ENCODE assay signal across 18 cellular contexts in genomic region chr1:219085988-219086387, GRCh38.
DNase-seq lines count a peak whose midpoint lies in the region; ATAC-seq and TF ChIP-seq lines count a peak whose summit lies in the region.
"Had no signal": no experiment of that assay in that cellular context is flagged by ENCODE, and none has a peak within 500 bp of the region (broad histone marks: within the 10 kb centered on the region; RNA-seq: fewer than 3 reads in every experiment).

No MANE protein-coding gene starts in this region.

- H2BK12ac ChIP-seq in mesenchymal stem cell (ENCODE audit: low read length in 2 of 2), result no peak overlapping the region

- DNase-seq in LHCN-M2 (ENCODE audit: low read depth) (peak; percentile 44), astrocyte of the hippocampus (ENCODE audit: low read depth, low spot score) (peak; percentile 17), mesenchymal stem cell (peak; percentile 15), occipital lobe (lab: John Stamatoyannopoulos, UW) (no peak), NCI-H82 treated with DMSO at 0.1 percent for 48 hours (lab: John Stamatoyannopoulos, UW; ENCODE audit: unreplicated experiment) (no peak)
- no peak for DNase-seq in stimulated activated CD4-positive, alpha-beta T cell treated with anti-CD3 and anti-CD28 coated beads, Interleukin-1b, Interleukin-23, amount 100 ng/mL, for 48 hours
- DNase-seq: activated naive CD8-positive, alpha-beta T cell treated with anti-CD3 and anti-CD28 coated beads for 36 hours; activated T-cell treated with anti-CD3 and anti-CD28 coated beads, Interleukin-2, amount 50 U/mL, for 1 hour; CD4-positive, CD25-positive, alpha-beta regulatory T cell; cerebellar nuclear complex; DND-41; NCI-H1048; nephron progenitor cell; NK-92 treated with Interleukin-12 subunit alpha and Interleukin-12 subunit beta, amount 100 ng/mL, for 24 hours; SHP77 had no signal

- H3K18ac ChIP-seq in mesenchymal stem cell (ENCODE audit: low read depth in 1 of 2, low read length in 2 of 2), result no peak overlapping the region

- no peak overlapping the region; a peak in 2 of 22 replicates for H3K9ac ChIP-seq in BLaER1 treated with 17β-estradiol and CSF1 and Interleukin-3, amounts not matched to agents 10 nM and 100 nM
- peak overlapping the region; percentile 69 for H3K9ac ChIP-seq in mesenchymal stem cell (ENCODE audit: low read length)

- H3K9me3 ChIP-seq in BLaER1 treated with 17β-estradiol and CSF1 and Interleukin-3, amounts not matched to agents 10 nM and 100 nM (replicated peaks in 1 of 11), result no peaks in the 10 kb centered on the region
- no peaks in the 10 kb centered on the region for H3K9me3 ChIP-seq in mesenchymal stem cell (ENCODE audit: control insufficient read depth, low read length)
- H3K9me3 ChIP-seq: suprapubic skin had no signal

- no peak overlapping the region for H4K8ac ChIP-seq in mesenchymal stem cell (ENCODE audit: low read length)

- peak overlapping the region in 8 of 11 experiments; percentile 11 to 99 (median 43); a peak in 10 of 22 replicates for H3K27ac ChIP-seq in BLaER1 treated with 17β-estradiol and CSF1 and Interleukin-3, amounts not matched to agents 10 nM and 100 nM
- no peak overlapping the region for H3K27ac ChIP-seq in mesenchymal stem cell (ENCODE audit: low read length, poor library complexity, severe bottlenecking)
- H3K27ac ChIP-seq: suprapubic skin had no signal

- H2BK5ac ChIP-seq in mesenchymal stem cell (ENCODE audit: low read depth, low read length, poor library complexity, severe bottlenecking), result no peak overlapping the region

- WGBS in mesenchymal stem cell, result no CpG with 5 or more reads among the region's 1 CpG

- H2AK5ac ChIP-seq in mesenchymal stem cell (ENCODE audit: low read length, severe bottlenecking), result no peak overlapping the region

- no peak overlapping the region for H3K4ac ChIP-seq in mesenchymal stem cell (ENCODE audit: low read depth in 1 of 2, low read length in 2 of 2)

- no peak overlapping the region for H3K4me3 ChIP-seq in BLaER1 treated with 17β-estradiol and CSF1 and Interleukin-3, amounts not matched to agents 10 nM and 100 nM
- H3K4me3 ChIP-seq in mesenchymal stem cell (ENCODE audit: insufficient read depth in 1 of 2, low read depth in 1 of 2, low read length in 2 of 2), result no peak overlapping the region
- H3K4me3 ChIP-seq: suprapubic skin had no signal

- H2BK120ac ChIP-seq in mesenchymal stem cell (ENCODE audit: low read depth, low read length), result no peak overlapping the region

- H3K27me3 ChIP-seq in BLaER1 treated with 17β-estradiol and CSF1 and Interleukin-3, amounts not matched to agents 10 nM and 100 nM, result no peaks in the 10 kb centered on the region
- H3K27me3 ChIP-seq in mesenchymal stem cell (ENCODE audit: control insufficient read depth in 1 of 2, insufficient read depth in 1 of 2, low read length in 2 of 2), result no peaks in the 10 kb centered on the region
- H3K27me3 ChIP-seq: suprapubic skin had no signal

- H4K91ac ChIP-seq in mesenchymal stem cell (ENCODE audit: low read length), result no peak overlapping the region

- no peak overlapping the region for H2BK15ac ChIP-seq in mesenchymal stem cell (ENCODE audit: low read depth, poor library complexity, severe bottlenecking)

- no peak for TF ChIP-seq POLR2A in GM18505 (IDR thresholded peaks at IDR 0.05; ENCODE audit: borderline replicate concordance, extremely low read depth, insufficient read depth, insufficient read length)

- H3K79me1 ChIP-seq in mesenchymal stem cell (replicated peaks; ENCODE audit: low read length, poor library complexity, severe bottlenecking), result no peaks in the 10 kb centered on the region

- peak overlapping the region in 9 of 11 experiments; percentile 27 to 71 (median 64); a peak in 17 of 22 replicates for H3K4me2 ChIP-seq in BLaER1 treated with 17β-estradiol and CSF1 and Interleukin-3, amounts not matched to agents 10 nM and 100 nM
- H3K4me2 ChIP-seq in mesenchymal stem cell (ENCODE audit: low read length, poor library complexity, severe bottlenecking), result no peak overlapping the region

- H3K4me1 ChIP-seq in BLaER1 treated with 17β-estradiol and CSF1 and Interleukin-3, amounts not matched to agents 10 nM and 100 nM, result peaks cover 20 to 69% (median 52%) of the 10 kb centered on the region in 10 experiments
- H3K4me1 ChIP-seq in mesenchymal stem cell (ENCODE audit: control insufficient read depth, insufficient read depth, low read depth, low read length), result peaks cover 4% of the 10 kb centered on the region
- H3K4me1 ChIP-seq: suprapubic skin had no signal

- no peak overlapping the region for H3K14ac ChIP-seq in mesenchymal stem cell (ENCODE audit: low read length in 2 of 2)

- no peak overlapping the region for H3K23ac ChIP-seq in mesenchymal stem cell (ENCODE audit: low read length in 2 of 2)

- no peak overlapping the region for H2AFZ ChIP-seq in mesenchymal stem cell (ENCODE audit: low read depth, low read length)

- ATAC-seq in GM18505 (IDR thresholded peaks at IDR 0.05; ENCODE audit: unreplicated experiment), result no peak

- H3K36me3 ChIP-seq in BLaER1 treated with 17β-estradiol and CSF1 and Interleukin-3, amounts not matched to agents 10 nM and 100 nM, result no peaks in the 10 kb centered on the region
- no peaks in the 10 kb centered on the region for H3K36me3 ChIP-seq in mesenchymal stem cell (ENCODE audit: control insufficient read depth in 1 of 2, insufficient read depth in 2 of 2, low read depth in 1 of 2, low read length in 2 of 2)
- H3K36me3 ChIP-seq: suprapubic skin had no signal

- no peaks in the 10 kb centered on the region for H4K20me1 ChIP-seq in BLaER1 treated with 17β-estradiol and CSF1 and Interleukin-3, amounts not matched to agents 10 nM and 100 nM

Comparison
In these comparisons a context has a peak if more than half of its experiments do, and no peak if none do; other contexts are left out.
1. DNase-seq: peak in LHCN-M2 (single experiment), astrocyte of the hippocampus (single experiment) and mesenchymal stem cell (single experiment); none in occipital lobe (single experiment), stimulated activated CD4-positive, alpha-beta T cell treated with anti-CD3 and anti-CD28 coated beads, Interleukin-1b, Interleukin-23, amount 100 ng/mL, for 48 hours (single experiment) and NCI-H82 treated with DMSO at 0.1 percent for 48 hours (single experiment).